In the genomic region with DNA sequence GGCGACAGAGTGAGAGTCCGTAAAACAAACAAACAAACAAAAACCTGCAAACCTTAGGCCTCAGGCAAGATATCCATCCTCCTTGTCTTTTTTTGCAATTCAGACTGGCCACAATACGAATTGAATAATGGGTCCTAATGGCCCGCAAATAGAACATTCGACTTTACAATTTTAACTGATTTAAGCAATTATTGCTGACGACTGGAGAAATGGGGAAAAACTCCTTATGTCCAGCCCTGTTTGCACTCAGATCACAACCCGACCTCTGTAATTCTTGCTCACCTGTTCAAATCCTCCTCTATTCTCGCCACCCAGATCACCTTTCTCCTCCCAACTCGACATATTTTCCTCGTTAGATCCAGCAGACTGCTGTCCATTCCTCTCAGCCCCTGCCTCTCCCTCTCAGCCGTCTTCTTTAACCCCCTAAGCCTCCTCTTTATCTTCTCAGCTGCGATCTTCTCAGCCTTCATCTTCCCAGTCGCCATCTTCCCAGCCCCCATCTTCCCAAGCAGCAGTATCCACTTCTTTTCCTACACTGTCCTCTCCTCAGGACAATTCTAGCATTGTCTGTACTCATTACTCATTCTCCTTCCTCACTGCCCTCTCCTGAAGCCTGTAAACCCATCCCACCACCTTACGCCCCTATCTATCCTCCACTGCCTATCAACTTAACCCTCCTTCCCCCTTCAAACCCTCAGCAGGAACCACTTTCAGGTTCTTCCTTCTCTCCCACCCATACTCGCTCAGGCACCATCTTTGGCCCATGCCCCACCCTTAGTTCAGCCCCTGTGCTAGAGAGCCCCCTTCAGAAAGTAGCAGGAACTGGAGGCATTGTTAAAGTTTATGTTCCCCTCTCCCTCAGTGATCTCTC, we compare ENCODE assay signal across 1 cellular context.
TF ChIP-seq lines count a peak whose summit lies in the region.

No MANE protein-coding gene starts in this region.

TF ChIP-seq in K562, 482 proteins besides CTCF, POLR2A, EP300 and RAD21 (continued from another document and continues in another):
- TF ChIP-seq ZBTB26 (CRISPR knock-in tag; IDR thresholded peaks at IDR 0.05) (peak; percentile 80; the same call in 1 of the 2 replicates), BRF2 (IDR thresholded peaks at IDR 0.05; ENCODE audit: borderline replicate concordance, insufficient read depth, insufficient read length) (no peak), PML (IDR thresholded peaks at IDR 0.05; ENCODE audit: low read length) (no peak), RB1 (IDR thresholded peaks at IDR 0.05; ENCODE audit: low read depth) (no peak), ETV1 (tag; conservative IDR thresholded peaks at IDR 0.05; ENCODE audit: low read depth) (no peak), ZNF57 (CRISPR knock-in tag; IDR thresholded peaks at IDR 0.05) (no peak), TOE1 (IDR thresholded peaks at IDR 0.05; ENCODE audit: borderline replicate concordance) (peak; percentile 51; the same call in 1 of the 2 replicates), TOE1 (CRISPR knock-in tag; IDR thresholded peaks at IDR 0.05; ENCODE audit: borderline replicate concordance, low read depth) (no peak), DPF2 (IDR thresholded peaks at IDR 0.05) (peak; percentile 67; the same call in 1 of the 2 replicates), CAMTA2 (CRISPR knock-in tag; conservative IDR thresholded peaks at IDR 0.05) (no peak), SAFB2 (IDR thresholded peaks at IDR 0.05; ENCODE audit: borderline replicate concordance, low read depth, low read length, severe bottlenecking) (no peak), KAT2B (IDR thresholded peaks at IDR 0.05; ENCODE audit: low read depth, low read length) (no peak), ID3 (CRISPR knock-in tag; IDR thresholded peaks at IDR 0.05) (no peak), ID3 (tag; IDR thresholded peaks at IDR 0.05) (no peak), E2F3 (CRISPR knock-in tag; IDR thresholded peaks at IDR 0.05) (no peak), POLR3G (IDR thresholded peaks at IDR 0.05; ENCODE audit: extremely low read depth, insufficient read length, insufficient replicate concordance) (no peak), DEAF1 (CRISPR knock-in tag; IDR thresholded peaks at IDR 0.05) (peak; percentile 28; the same call in 1 of the 2 replicates), TGIF2 (CRISPR knock-in tag; IDR thresholded peaks at IDR 0.05) (no peak), TRIM28 (IDR thresholded peaks at IDR 0.05) (peak; percentile 61; the same call in 1 of the 2 replicates), CREM (IDR thresholded peaks at IDR 0.05; ENCODE audit: low read depth) (no peak), ZNF77 (CRISPR knock-in tag; IDR thresholded peaks at IDR 0.05) (no peak), EGR1 (conservative IDR thresholded peaks at IDR 0.05) (no peak), ZNF239 (CRISPR knock-in tag; IDR thresholded peaks at IDR 0.05) (no peak), ZNF23 (CRISPR knock-in tag; IDR thresholded peaks at IDR 0.05) (no peak), BHLHE40 (IDR thresholded peaks at IDR 0.05; ENCODE audit: low read length) (no peak), ZNF639 (CRISPR knock-in tag; conservative IDR thresholded peaks at IDR 0.05 in 1 of 2, IDR thresholded peaks at IDR 0.05 in 1 of 2) (no peak), ZNF431 (CRISPR knock-in tag; IDR thresholded peaks at IDR 0.05) (no peak), ZNF384 (IDR thresholded peaks at IDR 0.05; ENCODE audit: low read depth, low read length) (no peak; the same call in 1 of the 2 replicates), NCOA6 (IDR thresholded peaks at IDR 0.05) (no peak), ZNF76 (CRISPR knock-in tag; IDR thresholded peaks at IDR 0.05; ENCODE audit: borderline replicate concordance) (no peak), FOXM1 (IDR thresholded peaks at IDR 0.05; ENCODE audit: low read depth) (no peak), FOXM1 (CRISPR knock-in tag; IDR thresholded peaks at IDR 0.05; ENCODE audit: low read depth) (no peak), FOXJ2 (tag; IDR thresholded peaks at IDR 0.05) (no peak), DMBX1 (CRISPR knock-in tag; IDR thresholded peaks at IDR 0.05; ENCODE audit: borderline replicate concordance) (no peak), STAT5B (CRISPR knock-in tag; IDR thresholded peaks at IDR 0.05) (no peak), ZFPM2 (CRISPR knock-in tag; IDR thresholded peaks at IDR 0.05) (no peak), ZNF696 (CRISPR knock-in tag; conservative IDR thresholded peaks at IDR 0.05) (no peak), THRAP3 (IDR thresholded peaks at IDR 0.05; ENCODE audit: borderline replicate concordance) (peak; percentile 82; the same call in 1 of the 2 replicates), RUNX1 (IDR thresholded peaks at IDR 0.05; ENCODE audit: low read depth) (no peak), MECOM (CRISPR knock-in tag; IDR thresholded peaks at IDR 0.05) (no peak), MAFF (IDR thresholded peaks at IDR 0.05; ENCODE audit: low read length) (peak; percentile 30; the same call in 1 of the 2 replicates), ZNF253 (CRISPR knock-in tag; conservative IDR thresholded peaks at IDR 0.05) (no peak), ZBTB49 (CRISPR knock-in tag; IDR thresholded peaks at IDR 0.05; ENCODE audit: borderline replicate concordance) (no peak), GABPB2 (CRISPR knock-in tag; conservative IDR thresholded peaks at IDR 0.05) (no peak), ZSCAN32 (CRISPR knock-in tag; IDR thresholded peaks at IDR 0.05) (no peak), PYGO2 (tag; IDR thresholded peaks at IDR 0.05) (no peak), KDM1A (IDR thresholded peaks at IDR 0.05) (peak in 1 of 2 experiments; percentile 64; a peak in 2 of 4 replicates), DIDO1 (tag; IDR thresholded peaks at IDR 0.05; ENCODE audit: low read depth) (no peak)
- TF ChIP-seq, protein P1, sequence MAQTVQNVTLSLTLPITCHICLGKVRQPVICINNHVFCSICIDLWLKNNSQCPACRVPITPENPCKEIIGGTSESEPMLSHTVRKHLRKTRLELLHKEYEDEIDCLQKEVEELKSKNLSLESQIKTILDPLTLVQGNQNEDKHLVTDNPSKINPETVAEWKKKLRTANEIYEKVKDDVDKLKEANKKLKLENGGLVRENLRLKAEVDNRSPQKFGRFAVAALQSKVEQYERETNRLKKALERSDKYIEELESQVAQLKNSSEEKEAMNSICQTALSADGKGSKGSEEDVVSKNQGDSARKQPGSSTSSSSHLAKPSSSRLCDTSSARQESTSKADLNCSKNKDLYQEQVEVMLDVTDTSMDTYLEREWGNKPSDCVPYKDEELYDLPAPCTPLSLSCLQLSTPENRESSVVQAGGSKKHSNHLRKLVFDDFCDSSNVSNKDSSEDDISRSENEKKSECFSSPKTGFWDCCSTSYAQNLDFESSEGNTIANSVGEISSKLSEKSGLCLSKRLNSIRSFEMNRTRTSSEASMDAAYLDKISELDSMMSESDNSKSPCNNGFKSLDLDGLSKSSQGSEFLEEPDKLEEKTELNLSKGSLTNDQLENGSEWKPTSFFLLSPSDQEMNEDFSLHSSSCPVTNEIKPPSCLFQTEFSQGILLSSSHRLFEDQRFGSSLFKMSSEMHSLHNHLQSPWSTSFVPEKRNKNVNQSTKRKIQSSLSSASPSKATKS (CRISPR knock-in tag; IDR thresholded peaks at IDR 0.05), result no peak
- TF ChIP-seq, protein P2, sequence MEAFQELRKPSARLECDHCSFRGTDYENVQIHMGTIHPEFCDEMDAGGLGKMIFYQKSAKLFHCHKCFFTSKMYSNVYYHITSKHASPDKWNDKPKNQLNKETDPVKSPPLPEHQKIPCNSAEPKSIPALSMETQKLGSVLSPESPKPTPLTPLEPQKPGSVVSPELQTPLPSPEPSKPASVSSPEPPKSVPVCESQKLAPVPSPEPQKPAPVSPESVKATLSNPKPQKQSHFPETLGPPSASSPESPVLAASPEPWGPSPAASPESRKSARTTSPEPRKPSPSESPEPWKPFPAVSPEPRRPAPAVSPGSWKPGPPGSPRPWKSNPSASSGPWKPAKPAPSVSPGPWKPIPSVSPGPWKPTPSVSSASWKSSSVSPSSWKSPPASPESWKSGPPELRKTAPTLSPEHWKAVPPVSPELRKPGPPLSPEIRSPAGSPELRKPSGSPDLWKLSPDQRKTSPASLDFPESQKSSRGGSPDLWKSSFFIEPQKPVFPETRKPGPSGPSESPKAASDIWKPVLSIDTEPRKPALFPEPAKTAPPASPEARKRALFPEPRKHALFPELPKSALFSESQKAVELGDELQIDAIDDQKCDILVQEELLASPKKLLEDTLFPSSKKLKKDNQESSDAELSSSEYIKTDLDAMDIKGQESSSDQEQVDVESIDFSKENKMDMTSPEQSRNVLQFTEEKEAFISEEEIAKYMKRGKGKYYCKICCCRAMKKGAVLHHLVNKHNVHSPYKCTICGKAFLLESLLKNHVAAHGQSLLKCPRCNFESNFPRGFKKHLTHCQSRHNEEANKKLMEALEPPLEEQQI (IDR thresholded peaks at IDR 0.05), result peak; percentile 69; the same call in 1 of the 2 replicates
- TF ChIP-seq, protein P3, sequence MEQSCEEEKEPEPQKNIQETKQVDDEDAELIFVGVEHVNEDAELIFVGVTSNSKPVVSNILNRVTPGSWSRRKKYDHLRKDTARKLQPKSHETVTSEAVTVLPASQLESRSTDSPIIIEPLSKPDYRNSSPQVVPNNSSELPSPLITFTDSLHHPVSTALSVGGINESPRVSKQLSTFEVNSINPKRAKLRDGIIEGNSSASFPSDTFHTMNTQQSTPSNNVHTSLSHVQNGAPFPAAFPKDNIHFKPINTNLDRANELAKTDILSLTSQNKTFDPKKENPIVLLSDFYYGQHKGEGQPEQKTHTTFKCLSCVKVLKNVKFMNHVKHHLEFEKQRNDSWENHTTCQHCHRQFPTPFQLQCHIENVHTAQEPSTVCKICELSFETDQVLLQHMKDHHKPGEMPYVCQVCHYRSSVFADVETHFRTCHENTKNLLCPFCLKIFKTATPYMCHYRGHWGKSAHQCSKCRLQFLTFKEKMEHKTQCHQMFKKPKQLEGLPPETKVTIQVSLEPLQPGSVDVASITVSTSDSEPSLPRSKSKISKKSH (CRISPR knock-in tag; IDR thresholded peaks at IDR 0.05), result no peak
